In the genomic region with DNA sequence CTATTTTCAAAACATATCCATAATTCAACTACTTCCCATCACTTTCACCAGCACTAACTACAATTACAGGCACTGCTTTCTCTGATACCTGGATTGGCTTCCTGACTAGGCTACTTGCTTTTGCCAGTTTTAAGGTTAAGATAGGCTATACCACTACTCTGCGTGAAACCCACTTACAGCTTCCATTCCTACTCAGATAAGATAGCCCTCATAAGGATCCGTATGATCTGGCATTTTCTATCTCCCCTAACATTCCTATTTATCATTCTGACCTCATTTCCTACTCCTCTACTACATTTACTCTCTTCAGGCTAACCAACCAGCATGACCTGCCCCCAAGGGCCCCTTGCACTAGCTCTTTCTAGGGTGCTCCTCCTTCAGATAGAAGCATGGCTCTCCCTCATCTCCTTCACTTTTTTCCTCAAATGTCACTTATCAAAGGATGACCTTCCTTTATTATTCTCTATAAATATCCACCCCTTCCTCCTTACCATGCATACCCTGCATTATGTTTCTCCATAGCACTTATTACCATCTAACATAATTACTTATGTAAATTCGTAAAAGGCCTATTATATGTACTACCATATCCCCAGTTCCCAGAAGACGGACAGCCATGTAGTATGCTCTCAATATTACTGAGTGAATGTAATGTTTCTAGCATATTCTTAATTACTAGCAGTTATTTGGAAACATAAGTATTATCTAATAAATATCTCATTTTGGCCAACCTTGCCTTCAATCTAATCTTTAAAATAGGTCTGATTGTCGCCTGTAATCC, we compare ENCODE assay signal across 16 cellular contexts. TPM values are rescaled to one million over a fixed set of nuclear protein-coding genes. Genes with fewer than 3 reads are reported as not detected.
DNase-seq lines count a peak whose midpoint lies in the region; ATAC-seq and TF ChIP-seq lines count a peak whose summit lies in the region.
"Had no signal": no experiment of that assay in that cellular context is flagged by ENCODE, and none has a peak within 500 bp of the region (broad histone marks: within the 10 kb centered on the region; RNA-seq: fewer than 3 reads in every experiment).

No MANE protein-coding gene starts in this region.

- POLR2A ChIA-PET in CD8-positive, alpha-beta T cell (lab: Charles Lee): no interaction called here

- intact Hi-C loops in CD8-positive, alpha-beta T cell (cut with DNase I, micrococcal nuclease): loop anchor here in 1 of 2 experiments (1.0 to 10.0 kb wide), 2 partner anchors 173 to 1989 kb away; a partner anchor contains a TSS
- intact Hi-C loops in natural killer cell (cut with micrococcal nuclease): no loop called here

- DNase-seq in CD8-positive, alpha-beta T cell: no peak
- peak; percentile 49 for DNase-seq in amniotic epithelial cell (ENCODE audit: low read depth)
- DNase-seq in natural killer cell: no peak
- no peak for DNase-seq in activated CD4-positive, CD25-positive, alpha-beta regulatory T cell treated with anti-CD3 and anti-CD28 coated beads, Interleukin-2, amount 50 U/mL, for 72 hours
- DNase-seq: anterior cingulate cortex; dorsolateral prefrontal cortex; left ventricle myocardium inferior; MG63; naive B cell; NCI-H2107; stimulated activated CD4-positive, alpha-beta T cell treated with anti-CD3 and anti-CD28 coated beads, Interleukin-2, amount 100 ng/mL, for 24 hours; tibial artery had no signal

- H3K27ac ChIP-seq in CD8-positive, alpha-beta T cell (ENCODE audit: low read depth, low read length): no peak overlapping the region
- no peak overlapping the region for H3K27ac ChIP-seq in HUES64 (ENCODE audit: low read depth, low read length)
- H3K27ac ChIP-seq: left ventricle myocardium inferior, right atrium auricular region, tibial artery had no signal

- H3K27ac Mint-ChIP-seq in CD8-positive, alpha-beta T cell: peak overlapping the region; percentile 73
- peak overlapping the region; percentile 1 to 7 for H3K27ac Mint-ChIP-seq in natural killer cell

- CTCF ChIA-PET in CD8-positive, alpha-beta T cell (lab: Charles Lee): interaction anchor here (1.4 kb wide), 1 partner anchor 332 kb away, joined by 3 read pairs; no protein-coding TSS in a partner anchor

- no peaks in the 10 kb centered on the region for H3K9me3 ChIP-seq in CD8-positive, alpha-beta T cell (ENCODE audit: low read length)
- H3K9me3 ChIP-seq in HUES64 (ENCODE audit: insufficient read depth, low read depth, low read length): no peaks in the 10 kb centered on the region
- H3K9me3 ChIP-seq: left ventricle myocardium inferior, MG63, right atrium auricular region, tibial artery had no signal

- H3K4me1 ChIP-seq in CD8-positive, alpha-beta T cell (ENCODE audit: insufficient read depth, low read length): peaks cover 44% of the 10 kb centered on the region
- H3K4me1 ChIP-seq in HUES64 (ENCODE audit: insufficient read depth, low read length): peaks cover 26% of the 10 kb centered on the region

- peaks cover 65% of the 10 kb centered on the region for H3K4me1 Mint-ChIP-seq in CD8-positive, alpha-beta T cell (ENCODE audit: low read depth)
- peaks cover 59 to 62% of the 10 kb centered on the region in 2 donors for H3K4me1 Mint-ChIP-seq in natural killer cell

- no peaks in the 10 kb centered on the region for H3K27me3 Mint-ChIP-seq in CD8-positive, alpha-beta T cell (ENCODE audit: low read depth)
- no peaks in the 10 kb centered on the region for H3K27me3 Mint-ChIP-seq in natural killer cell (ENCODE audit: low read depth in 2 of 2)
- H3K27me3 Mint-ChIP-seq: naive B cell had no signal

- no peaks in the 10 kb centered on the region for H3K36me3 ChIP-seq in CD8-positive, alpha-beta T cell (ENCODE audit: insufficient read depth, low read length)
- H3K36me3 ChIP-seq in HUES64 (ENCODE audit: insufficient read depth, low read length): peaks cover 40% of the 10 kb centered on the region

- H3K36me3 Mint-ChIP-seq in CD8-positive, alpha-beta T cell: peaks cover 49% of the 10 kb centered on the region
- H3K36me3 Mint-ChIP-seq in natural killer cell: peaks cover 5% of the 10 kb centered on the region

- 91% methylated on average over 4 of the region's 5 CpGs for WGBS in HUES64

- no peaks in the 10 kb centered on the region for H3K9me3 Mint-ChIP-seq in CD8-positive, alpha-beta T cell
- H3K9me3 Mint-ChIP-seq in natural killer cell: no peaks in the 10 kb centered on the region

- no peak for ATAC-seq in CD8-positive, alpha-beta T cell
- ATAC-seq in natural killer cell (no peak), GM19455 (IDR thresholded peaks at IDR 0.05; ENCODE audit: unreplicated experiment) (no peak), HG02642 (IDR thresholded peaks at IDR 0.05; ENCODE audit: poor library complexity, unreplicated experiment) (no peak)

- no peaks in the 10 kb centered on the region for H3K27me3 ChIP-seq in CD8-positive, alpha-beta T cell (ENCODE audit: insufficient read depth, low read length)
- H3K27me3 ChIP-seq in HUES64 (ENCODE audit: insufficient read depth, low read length): no peaks in the 10 kb centered on the region
- H3K27me3 ChIP-seq: dorsolateral prefrontal cortex, MG63, right atrium auricular region, tibial artery had no signal

- peak overlapping the region; percentile 2 for H3K4me3 Mint-ChIP-seq in CD8-positive, alpha-beta T cell
- peak overlapping the region; percentile 25 for H3K4me3 Mint-ChIP-seq in natural killer cell

- H3K9ac ChIP-seq in HUES64 (ENCODE audit: low read depth, low read length): no peak overlapping the region

- no peak for TF ChIP-seq CTCF in CD8-positive, alpha-beta T cell (IDR thresholded peaks at IDR 0.05)
- no peak for TF ChIP-seq CTCF in natural killer cell (IDR thresholded peaks at IDR 0.05)

- no peak overlapping the region for H3K4me3 ChIP-seq in CD8-positive, alpha-beta T cell (ENCODE audit: low read depth, low read length)
- peak overlapping the region; percentile 25; the same call in 1 of the 2 replicates for H3K4me3 ChIP-seq in HUES64 (ENCODE audit: low read length)
- H3K4me3 ChIP-seq: dorsolateral prefrontal cortex, left ventricle myocardium inferior, MG63, right atrium auricular region, tibial artery had no signal

RNA-seq across cellular contexts. Expression of a gene that starts 4.4 kb away (rescaled TPM):
- total RNA-seq in CD8-positive, alpha-beta T cell: 10 to 100 TPM; 55.9 to 62.6 TPM
- polyA plus RNA-seq in HUES64 (2013, experiment 1 of 2): 91.3 TPM
- polyA plus RNA-seq in HUES64 (2013, experiment 2 of 2): 99.4 TPM
- total RNA-seq in natural killer cell: 100 to 1,000 TPM in 1 of 3 donors, 10 to 100 TPM in 2; 76.9 to 113 (median 93.2) TPM

RNA-seq across cellular contexts. Expression of a gene that starts 13.9 kb away (rescaled TPM):
- total RNA-seq in CD8-positive, alpha-beta T cell: 1 to 10 TPM; 7.4 to 9.4 TPM
- polyA plus RNA-seq in HUES64 (2013, experiment 1 of 2): 23.7 TPM
- 26.3 TPM for polyA plus RNA-seq in HUES64 (2013, experiment 2 of 2)
- total RNA-seq in natural killer cell: 10 to 100 TPM in 2 of 3 donors, 1 to 10 TPM in 1; 9.5 to 15.5 (median 10.9) TPM

RNA-seq across cellular contexts. Expression of a gene that starts 49.5 kb away (rescaled TPM):
- 100 to 1,000 TPM; 102 to 108 TPM for total RNA-seq in CD8-positive, alpha-beta T cell
- 224 TPM for polyA plus RNA-seq in HUES64 (2013, experiment 1 of 2)
- polyA plus RNA-seq in HUES64 (2013, experiment 2 of 2): 264 TPM
- 10 to 100 TPM; 62.5 to 83.3 (median 73.0) TPM for total RNA-seq in natural killer cell

RNA-seq across cellular contexts. Expression of a gene that starts 53.2 kb away (rescaled TPM):
- 10 to 100 TPM; 14.7 to 16.8 TPM for total RNA-seq in CD8-positive, alpha-beta T cell
- 6.0 TPM for polyA plus RNA-seq in HUES64 (2013, experiment 1 of 2)
- polyA plus RNA-seq in HUES64 (2013, experiment 2 of 2): 6.3 TPM
- total RNA-seq in natural killer cell: 10 to 100 TPM; 22.7 to 31.5 (median 25.7) TPM

RNA-seq across cellular contexts. Expression of a gene that starts 57.9 kb away (rescaled TPM):
- 10 to 100 TPM; 30.8 to 30.9 TPM for total RNA-seq in CD8-positive, alpha-beta T cell
- polyA plus RNA-seq in HUES64 (2013, experiment 1 of 2): 91.7 TPM
- polyA plus RNA-seq in HUES64 (2013, experiment 2 of 2): 78.6 TPM
- total RNA-seq in natural killer cell: 10 to 100 TPM; 32.5 to 38.3 (median 36.6) TPM
